In the genomic region with DNA sequence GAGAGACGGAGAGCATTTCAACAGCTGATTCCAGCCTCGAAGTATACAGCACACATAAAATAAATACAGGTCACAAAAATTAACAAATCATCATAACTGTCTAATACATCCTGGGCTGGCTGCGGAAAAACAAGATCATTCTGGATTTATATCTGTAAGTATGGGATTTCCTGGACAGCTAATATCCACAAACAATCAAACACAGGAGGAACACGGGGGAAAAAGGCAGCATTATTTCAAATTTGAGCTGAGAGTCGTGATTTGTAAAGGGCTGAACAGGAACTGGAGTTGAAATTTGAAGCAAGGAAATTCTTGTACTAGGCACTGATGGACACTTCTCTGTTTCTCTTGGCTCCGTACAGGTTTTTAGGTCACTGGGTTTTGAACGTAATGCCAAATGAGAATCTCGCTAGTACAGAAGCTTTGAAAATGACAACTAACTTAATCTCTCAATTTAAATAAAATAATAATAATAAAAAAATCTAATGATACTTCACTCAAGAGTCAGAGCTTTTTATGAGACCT, we compare ENCODE assay signal across 16 cellular contexts.
A peak's percentile ranks its signal among the peaks of the same experiment; 100 is the strongest.
DNase-seq lines count a peak whose midpoint lies in the region; ATAC-seq, FAIRE-seq and TF ChIP-seq lines count a peak whose summit lies in the region.
"Had no signal": no experiment of that assay in that cellular context is flagged by ENCODE, and none has a peak within 500 bp of the region (broad histone marks: within the 10 kb centered on the region; RNA-seq: fewer than 3 reads in every experiment).

No MANE protein-coding gene starts in this region.

- H3K79me2 ChIP-seq in endothelial cell of umbilical vein (ENCODE audit: control insufficient read depth, insufficient read depth, low read length), result peaks cover 52% of the 10 kb centered on the region

- no peaks in the 10 kb centered on the region for H3K27me3 Mint-ChIP-seq in activated CD8-positive, alpha-beta T cell treated with anti-CD3 and anti-CD28 coated beads for 36 hours
- H3K27me3 Mint-ChIP-seq in activated CD8-positive, alpha-beta T cell treated with anti-CD3 and anti-CD28 coated beads, Interleukin-2, amount 10 ng/mL, durations not matched to agents 7 days and 5 days (ENCODE audit: low read depth), result no peaks in the 10 kb centered on the region

- peaks cover 20% of the 10 kb centered on the region for H3K79me1 ChIP-seq in mesenchymal stem cell (replicated peaks; ENCODE audit: low read length, poor library complexity, severe bottlenecking)

- TF ChIP-seq POLR2A in endothelial cell of umbilical vein (IDR thresholded peaks at IDR 0.05; ENCODE audit: low read depth, low read length) (peak; percentile 41), tibial nerve (IDR thresholded peaks at IDR 0.05) (no peak)

- DNase-seq in activated CD8-positive, alpha-beta T cell treated with anti-CD3 and anti-CD28 coated beads for 36 hours, result no peak
- no peak for DNase-seq in activated CD8-positive, alpha-beta T cell treated with anti-CD3 and anti-CD28 coated beads, Interleukin-2, amount 10 ng/mL, durations not matched to agents 7 days and 5 days
- DNase-seq in endothelial cell of umbilical vein (ENCODE audit: low read depth, low spot score) (peak; percentile 95), mesenchymal stem cell (no peak), tibial nerve (ENCODE audit: low spot score in 2 of 2) (no peak), urothelium cell line (ENCODE audit: low spot score) (no peak), GM19238 (ENCODE audit: insufficient read length, low spot score) (no peak)
- DNase-seq: activated CD4-positive, alpha-beta T cell treated with anti-CD3 and anti-CD28 coated beads, Interleukin-2, amount 50 U/mL, for 4 hours; activated naive CD4-positive, alpha-beta T cell; COR-L47; effector CD8-positive, alpha-beta T cell; NCI-H345; PC-3; trophoblast cell had no signal

- H3K9me3 ChIP-seq in endothelial cell of umbilical vein (replicated peaks; ENCODE audit: control insufficient read depth, insufficient read depth, low read length) (no peaks in the 10 kb centered on the region), mesenchymal stem cell (ENCODE audit: control insufficient read depth, low read length) (no peaks in the 10 kb centered on the region), subcutaneous abdominal adipose tissue (ENCODE audit: control insufficient read depth in 5 of 5, low read length in 5 of 5) (no peaks in the 10 kb centered on the region), tibial nerve (no peaks in the 10 kb centered on the region)

- H4K91ac ChIP-seq in mesenchymal stem cell (ENCODE audit: low read length), result no peak overlapping the region

- peak; percentile 81 for FAIRE-seq in endothelial cell of umbilical vein (lab: Jason Lieb, UNC)
- no peak for FAIRE-seq in urothelium cell line (lab: Jason Lieb, UNC)
- FAIRE-seq: A204.1 had no signal

- intact Hi-C loops in activated CD8-positive, alpha-beta T cell treated with anti-CD3 and anti-CD28 coated beads for 36 hours (cut with micrococcal nuclease), result loop anchor here (5.0 to 10.0 kb wide), 2 partner anchors 296 to 579 kb away; a partner anchor contains a TSS
- intact Hi-C loops in endothelial cell of umbilical vein (cut with micrococcal nuclease), result loop anchor here (1.0 to 10.0 kb wide), 6 partner anchors 59 to 647 kb away; no protein-coding TSS in a partner anchor

- no peak overlapping the region for H3K23ac ChIP-seq in mesenchymal stem cell (ENCODE audit: low read length in 2 of 2)

- 68% methylated on average over 6 of the region's 8 CpGs for WGBS in mesenchymal stem cell
- WGBS in tibial nerve, 2 donors, result 46 to 52% methylated on average over 8 of the region's 8 CpGs

- H3K9me1 ChIP-seq in endothelial cell of umbilical vein (replicated peaks; ENCODE audit: control insufficient read depth, extremely low read depth, insufficient read depth, low read length), result no peaks in the 10 kb centered on the region

- H3K9ac ChIP-seq in endothelial cell of umbilical vein (replicated peaks; ENCODE audit: extremely low read depth, insufficient read depth, low read length), result peak overlapping the region; percentile 28
- peak overlapping the region; percentile 44 for H3K9ac ChIP-seq in mesenchymal stem cell (ENCODE audit: low read length)
- peak overlapping the region in 1 of 5 donors; percentile 33 for H3K9ac ChIP-seq in subcutaneous abdominal adipose tissue (ENCODE audit: low read length in 5 of 5)

- peak overlapping the region; percentile 51 for H3K27ac ChIP-seq in endothelial cell of umbilical vein (ENCODE audit: insufficient read depth, low read depth, low read length)
- no peak overlapping the region for H3K27ac ChIP-seq in mesenchymal stem cell (ENCODE audit: low read length, poor library complexity, severe bottlenecking)
- peak overlapping the region; percentile 2 for H3K27ac ChIP-seq in subcutaneous abdominal adipose tissue (ENCODE audit: low read depth, low read length)
- H3K27ac ChIP-seq in tibial nerve, result peak overlapping the region in 2 of 4 donors; percentile 46 to 58

- H2AFZ ChIP-seq in endothelial cell of umbilical vein (ENCODE audit: low read depth, low read length) (no peak overlapping the region), mesenchymal stem cell (ENCODE audit: low read depth, low read length) (no peak overlapping the region)

- H3K4ac ChIP-seq in mesenchymal stem cell (ENCODE audit: low read depth in 1 of 2, low read length in 2 of 2), result no peak overlapping the region

- POLR2A ChIA-PET in activated CD8-positive, alpha-beta T cell treated with anti-CD3 and anti-CD28 coated beads for 36 hours (lab: Charles Lee), result interaction anchor here (0.6 kb wide), 1 partner anchor 340 kb away, joined by 3 read pairs; no protein-coding TSS in a partner anchor
- POLR2A ChIA-PET in activated CD8-positive, alpha-beta T cell treated with anti-CD3 and anti-CD28 coated beads, Interleukin-2, amount 10 ng/mL, durations not matched to agents 7 days and 5 days (lab: Charles Lee), result no interaction called here
- POLR2A ChIA-PET in endothelial cell of umbilical vein (lab: Charles Lee), result interaction anchor here (0.7 kb wide), 1 partner anchor 28 kb away, joined by 3 read pairs; no protein-coding TSS in a partner anchor

- H3K4me1 ChIP-seq in endothelial cell of umbilical vein (ENCODE audit: control insufficient read depth, extremely low read depth, insufficient read depth, low read length), result peaks cover 42% of the 10 kb centered on the region
- H3K4me1 ChIP-seq in mesenchymal stem cell (ENCODE audit: control insufficient read depth, insufficient read depth, low read depth, low read length), result no peaks in the 10 kb centered on the region
- peaks cover 0 to 25% (median 11%) of the 10 kb centered on the region in 5 donors for H3K4me1 ChIP-seq in subcutaneous abdominal adipose tissue (ENCODE audit: control insufficient read depth in 5 of 5, insufficient read depth in 5 of 5, low read length in 5 of 5)
- H3K4me1 ChIP-seq in tibial nerve, result peaks cover 0 to 37% (median 8%) of the 10 kb centered on the region in 4 donors

- no peak for ATAC-seq in activated CD8-positive, alpha-beta T cell treated with anti-CD3 and anti-CD28 coated beads for 36 hours
- ATAC-seq in activated CD8-positive, alpha-beta T cell treated with anti-CD3 and anti-CD28 coated beads, Interleukin-2, amount 10 ng/mL, durations not matched to agents 7 days and 5 days, result no peak

- H3K14ac ChIP-seq in mesenchymal stem cell (ENCODE audit: low read length in 2 of 2), result no peak overlapping the region

- no peaks in the 10 kb centered on the region for H3K36me3 ChIP-seq in endothelial cell of umbilical vein (ENCODE audit: control insufficient read depth in 2 of 2, extremely low read depth in 1 of 2, insufficient read depth in 2 of 2, low read length in 2 of 2)
- H3K36me3 ChIP-seq in mesenchymal stem cell (ENCODE audit: control insufficient read depth in 1 of 2, insufficient read depth in 2 of 2, low read depth in 1 of 2, low read length in 2 of 2), result peaks cover 3 to 62% of the 10 kb centered on the region in 2 experiments
- H3K36me3 ChIP-seq in subcutaneous abdominal adipose tissue (ENCODE audit: control insufficient read depth in 5 of 5, insufficient read depth in 5 of 5, low read length in 5 of 5), result peaks cover 0 to 2% (median 0%) of the 10 kb centered on the region in 5 donors
- H3K36me3 ChIP-seq in tibial nerve, result no peaks in the 10 kb centered on the region

- no peaks in the 10 kb centered on the region for H3K9me3 Mint-ChIP-seq in activated CD8-positive, alpha-beta T cell treated with anti-CD3 and anti-CD28 coated beads for 36 hours
- H3K9me3 Mint-ChIP-seq in activated CD8-positive, alpha-beta T cell treated with anti-CD3 and anti-CD28 coated beads, Interleukin-2, amount 10 ng/mL, durations not matched to agents 7 days and 5 days (ENCODE audit: insufficient read depth), result no peaks in the 10 kb centered on the region

- H3K27ac Mint-ChIP-seq in activated CD8-positive, alpha-beta T cell treated with anti-CD3 and anti-CD28 coated beads for 36 hours, result peak overlapping the region; percentile 37
- H3K27ac Mint-ChIP-seq in activated CD8-positive, alpha-beta T cell treated with anti-CD3 and anti-CD28 coated beads, Interleukin-2, amount 10 ng/mL, durations not matched to agents 7 days and 5 days, result no peak overlapping the region

- H4K8ac ChIP-seq in mesenchymal stem cell (ENCODE audit: low read length), result no peak overlapping the region

- no peak overlapping the region for H3K4me3 Mint-ChIP-seq in activated CD8-positive, alpha-beta T cell treated with anti-CD3 and anti-CD28 coated beads for 36 hours
- no peak overlapping the region for H3K4me3 Mint-ChIP-seq in activated CD8-positive, alpha-beta T cell treated with anti-CD3 and anti-CD28 coated beads, Interleukin-2, amount 10 ng/mL, durations not matched to agents 7 days and 5 days

- H4K20me1 ChIP-seq in endothelial cell of umbilical vein (replicated peaks; ENCODE audit: control insufficient read depth, extremely low read depth, insufficient read depth, low read length), result no peaks in the 10 kb centered on the region

- H3K27me3 ChIP-seq in endothelial cell of umbilical vein (ENCODE audit: control insufficient read depth in 2 of 2, insufficient read depth in 2 of 2, low read length in 2 of 2) (no peaks in the 10 kb centered on the region), mesenchymal stem cell (ENCODE audit: control insufficient read depth in 1 of 2, insufficient read depth in 1 of 2, low read length in 2 of 2) (no peaks in the 10 kb centered on the region), subcutaneous abdominal adipose tissue (ENCODE audit: control insufficient read depth in 5 of 5, insufficient read depth in 4 of 5, low read length in 5 of 5) (no peaks in the 10 kb centered on the region), tibial nerve (no peaks in the 10 kb centered on the region)

- dilution Hi-C loops in endothelial cell of umbilical vein (cut with MboI; ENCODE audit: extremely low pct_ligation_motif_present, low sequenced_read_pairs), result no loop called here

- no peak overlapping the region for H2BK12ac ChIP-seq in mesenchymal stem cell (ENCODE audit: low read length in 2 of 2)

- H3K18ac ChIP-seq in mesenchymal stem cell (ENCODE audit: low read depth in 1 of 2, low read length in 2 of 2), result no peak overlapping the region

- no peak overlapping the region for H2AK5ac ChIP-seq in mesenchymal stem cell (ENCODE audit: low read length, severe bottlenecking)

- CTCF ChIA-PET in activated CD8-positive, alpha-beta T cell treated with anti-CD3 and anti-CD28 coated beads for 36 hours (lab: Charles Lee), result interaction anchor here (1.0 to 2.2 kb wide), 10 partner anchors 7 to 65 kb away, joined by 3 to 10 read pairs (median 6); no protein-coding TSS in a partner anchor
- CTCF ChIA-PET in activated CD8-positive, alpha-beta T cell treated with anti-CD3 and anti-CD28 coated beads, Interleukin-2, amount 10 ng/mL, durations not matched to agents 7 days and 5 days (lab: Charles Lee), result interaction anchor here (1.1 to 3.3 kb wide), 9 partner anchors 10 to 455 kb away, joined by 3 to 22 read pairs (median 7); no protein-coding TSS in a partner anchor
- CTCF ChIA-PET in endothelial cell of umbilical vein (lab: Charles Lee), result interaction anchor here (0.8 to 3.1 kb wide), 23 partner anchors 10 to 675 kb away, joined by 3 to 28 read pairs (median 4); no protein-coding TSS in a partner anchor

- H3K36me3 Mint-ChIP-seq in activated CD8-positive, alpha-beta T cell treated with anti-CD3 and anti-CD28 coated beads for 36 hours (ENCODE audit: low read depth), result peaks cover 51% of the 10 kb centered on the region
- H3K36me3 Mint-ChIP-seq in activated CD8-positive, alpha-beta T cell treated with anti-CD3 and anti-CD28 coated beads, Interleukin-2, amount 10 ng/mL, durations not matched to agents 7 days and 5 days (ENCODE audit: low read depth), result peaks cover 32% of the 10 kb centered on the region

- peaks cover 73% of the 10 kb centered on the region for H3K4me1 Mint-ChIP-seq in activated CD8-positive, alpha-beta T cell treated with anti-CD3 and anti-CD28 coated beads for 36 hours (ENCODE audit: low read depth)
- H3K4me1 Mint-ChIP-seq in activated CD8-positive, alpha-beta T cell treated with anti-CD3 and anti-CD28 coated beads, Interleukin-2, amount 10 ng/mL, durations not matched to agents 7 days and 5 days (ENCODE audit: low read depth), result peaks cover 53% of the 10 kb centered on the region

- H2BK120ac ChIP-seq in mesenchymal stem cell (ENCODE audit: low read depth, low read length), result no peak overlapping the region

- no peak for TF ChIP-seq CTCF in activated CD8-positive, alpha-beta T cell treated with anti-CD3 and anti-CD28 coated beads for 36 hours (IDR thresholded peaks at IDR 0.05)
- TF ChIP-seq CTCF in endothelial cell of umbilical vein (IDR thresholded peaks at IDR 0.05; ENCODE audit: extremely low read depth in 1 of 2, insufficient read depth in 1 of 2, low read depth in 1 of 2, low read length in 2 of 2), result no peak
- TF ChIP-seq CTCF in tibial nerve (IDR thresholded peaks at IDR 0.05), result no peak

- H3K4me2 ChIP-seq in endothelial cell of umbilical vein (ENCODE audit: insufficient read depth, low read length) (peak overlapping the region; percentile 90), mesenchymal stem cell (ENCODE audit: low read length, poor library complexity, severe bottlenecking) (no peak overlapping the region)

- H3K4me3 ChIP-seq in endothelial cell of umbilical vein (replicated peaks in 1 of 3; ENCODE audit: insufficient read depth in 1 of 3, low read depth in 1 of 3, low read length in 3 of 3) (peak overlapping the region in 1 of 3 experiments; percentile 40), mesenchymal stem cell (ENCODE audit: insufficient read depth in 1 of 2, low read depth in 1 of 2, low read length in 2 of 2) (no peak overlapping the region), subcutaneous abdominal adipose tissue (ENCODE audit: low read depth in 1 of 5, low read length in 5 of 5) (no peak overlapping the region), tibial nerve (no peak overlapping the region)

- no peak overlapping the region for H2BK5ac ChIP-seq in mesenchymal stem cell (ENCODE audit: low read depth, low read length, poor library complexity, severe bottlenecking)

- H2BK15ac ChIP-seq in mesenchymal stem cell (ENCODE audit: low read depth, poor library complexity, severe bottlenecking), result no peak overlapping the region

- TF ChIP-seq EP300 in tibial nerve (IDR thresholded peaks at IDR 0.05), result no peak

- BruUV-seq in endothelial cell of umbilical vein (replicated peaks; lab: Mats Ljungman, UMichigan), result no TSS peak
